In the genomic region with DNA sequence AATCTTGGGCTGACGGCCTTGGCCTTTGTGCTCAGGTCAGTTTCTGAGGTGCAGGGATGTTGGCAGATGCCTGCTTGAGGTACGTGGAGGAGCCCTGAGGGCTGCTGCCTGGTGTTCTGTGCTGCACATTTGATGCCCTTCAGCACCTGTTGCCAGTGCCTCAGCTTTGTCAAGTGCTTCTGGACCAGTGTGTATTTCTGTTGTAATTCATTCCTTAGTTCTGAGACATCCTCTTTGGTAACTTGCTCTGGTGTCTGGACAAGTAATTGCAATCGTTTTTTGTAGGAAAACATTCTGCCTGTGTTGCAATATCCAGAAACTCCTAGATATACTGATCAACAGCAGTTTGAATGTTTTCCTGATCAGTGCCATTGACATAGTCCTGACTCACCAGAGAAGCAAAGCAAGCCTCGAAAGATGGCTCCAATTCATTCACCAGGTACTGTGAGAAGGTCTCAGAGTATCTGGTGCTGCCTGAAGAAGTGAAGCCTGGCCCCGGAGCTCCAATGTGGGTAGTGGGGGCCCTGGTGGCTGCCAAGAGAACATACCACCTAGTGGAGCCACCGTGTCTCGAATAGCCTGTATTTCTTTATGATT, we compare ENCODE assay signal across 12 cellular contexts. TPM values are rescaled to one million over a fixed set of nuclear protein-coding genes. Genes with fewer than 3 reads are reported as not detected.
DNase-seq lines count a peak whose midpoint lies in the region; ATAC-seq and TF ChIP-seq lines count a peak whose summit lies in the region.
"Had no signal": no experiment of that assay in that cellular context is flagged by ENCODE, and none has a peak within 500 bp of the region (broad histone marks: within the 10 kb centered on the region; RNA-seq: fewer than 3 reads in every experiment).

No MANE protein-coding gene starts in this region.

- POLR2A ChIA-PET in activated CD4-positive, alpha-beta memory T cell treated with anti-CD3 and anti-CD28 coated beads for 36 hours (lab: Charles Lee) = no interaction called here

- intact Hi-C loops in activated CD4-positive, alpha-beta memory T cell treated with anti-CD3 and anti-CD28 coated beads for 36 hours (cut with micrococcal nuclease) = no loop called here

- no peak overlapping the region for H3K27ac ChIP-seq in cardiac muscle cell
- no peak overlapping the region for H3K27ac ChIP-seq in right atrium auricular region
- no peak overlapping the region for H3K27ac ChIP-seq in WERI-Rb-1
- H3K27ac ChIP-seq: C4-2B had no signal

- no peaks in the 10 kb centered on the region for H3K4me1 Mint-ChIP-seq in activated CD4-positive, alpha-beta memory T cell treated with anti-CD3 and anti-CD28 coated beads for 36 hours (ENCODE audit: low read depth)
- H3K4me1 Mint-ChIP-seq: activated naive CD8-positive, alpha-beta T cell treated with anti-CD3 and anti-CD28 coated beads, Interleukin-2, amount 10 ng/mL, durations not matched to agents 7 days and 5 days had no signal

- H3K9me3 Mint-ChIP-seq in activated CD4-positive, alpha-beta memory T cell treated with anti-CD3 and anti-CD28 coated beads for 36 hours = no peaks in the 10 kb centered on the region

- TF ChIP-seq CTCF in cardiac muscle cell (IDR thresholded peaks at IDR 0.05; ENCODE audit: low read depth, low read length) (no peak), right atrium auricular region (IDR thresholded peaks at IDR 0.05) (no peak), WERI-Rb-1 (IDR thresholded peaks at IDR 0.05; ENCODE audit: low read depth, low read length) (0 out of 2 replicates have a peak, but pooled peaks have one; percentile 14)

- peaks cover 22% of the 10 kb centered on the region for H3K36me3 Mint-ChIP-seq in activated CD4-positive, alpha-beta memory T cell treated with anti-CD3 and anti-CD28 coated beads for 36 hours

- H3K36me3 ChIP-seq in cardiac muscle cell (peaks cover 15% of the 10 kb centered on the region), right atrium auricular region (peaks cover 20% of the 10 kb centered on the region), WERI-Rb-1 (peaks cover 20% of the 10 kb centered on the region)

- H3K27ac Mint-ChIP-seq in activated CD4-positive, alpha-beta memory T cell treated with anti-CD3 and anti-CD28 coated beads for 36 hours = no peak overlapping the region
- H3K27ac Mint-ChIP-seq: activated naive CD8-positive, alpha-beta T cell treated with anti-CD3 and anti-CD28 coated beads, Interleukin-2, amount 10 ng/mL, durations not matched to agents 7 days and 5 days had no signal

- no peak overlapping the region for H3K4me3 ChIP-seq in cardiac muscle cell
- no peak overlapping the region for H3K4me3 ChIP-seq in right atrium auricular region
- no peak overlapping the region for H3K4me3 ChIP-seq in WERI-Rb-1 (ENCODE audit: low read depth, low read length)

- peak; percentile 11 to 66 for DNase-seq in cardiac muscle cell (ENCODE audit: low read depth in 1 of 2, low spot score in 1 of 2)
- DNase-seq in right atrium auricular region (ENCODE audit: low spot score) = no peak
- peak; percentile 14 for DNase-seq in WERI-Rb-1
- peak; percentile 21 for DNase-seq in hepatic stellate cell (ENCODE audit: low spot score)
- DNase-seq in activated CD4-positive, alpha-beta memory T cell treated with anti-CD3 and anti-CD28 coated beads for 36 hours = no peak
- no peak for DNase-seq in kidney glomerular epithelial cell (lab: John Stamatoyannopoulos, UW)
- DNase-seq: activated CD4-positive, CD25-positive, alpha-beta regulatory T cell treated with anti-CD3 and anti-CD28 coated beads, Interleukin-2, amount 50 U/mL, for 72 hours; activated naive CD8-positive, alpha-beta T cell treated with anti-CD3 and anti-CD28 coated beads, Interleukin-2, amount 10 ng/mL, durations not matched to agents 7 days and 5 days; foreskin melanocyte had no signal

- no peaks in the 10 kb centered on the region for H3K27me3 ChIP-seq in cardiac muscle cell
- H3K27me3 ChIP-seq in right atrium auricular region = no peaks in the 10 kb centered on the region
- no peaks in the 10 kb centered on the region for H3K27me3 ChIP-seq in WERI-Rb-1 (ENCODE audit: insufficient read depth, low read depth, severe bottlenecking)

- no peak overlapping the region for H3K4me3 Mint-ChIP-seq in activated CD4-positive, alpha-beta memory T cell treated with anti-CD3 and anti-CD28 coated beads for 36 hours
- H3K4me3 Mint-ChIP-seq: activated naive CD8-positive, alpha-beta T cell treated with anti-CD3 and anti-CD28 coated beads, Interleukin-2, amount 10 ng/mL, durations not matched to agents 7 days and 5 days had no signal

- no peaks in the 10 kb centered on the region for H3K27me3 Mint-ChIP-seq in activated CD4-positive, alpha-beta memory T cell treated with anti-CD3 and anti-CD28 coated beads for 36 hours
- H3K27me3 Mint-ChIP-seq: activated naive CD8-positive, alpha-beta T cell treated with anti-CD3 and anti-CD28 coated beads, Interleukin-2, amount 10 ng/mL, durations not matched to agents 7 days and 5 days had no signal

- H3K4me1 ChIP-seq in cardiac muscle cell (ENCODE audit: low read depth) (no peaks in the 10 kb centered on the region), right atrium auricular region (no peaks in the 10 kb centered on the region)

- no peak for ATAC-seq in GM19351 (IDR thresholded peaks at IDR 0.05; ENCODE audit: unreplicated experiment)
- ATAC-seq in GM21737 (IDR thresholded peaks at IDR 0.05; ENCODE audit: unreplicated experiment) = no peak

- CTCF ChIA-PET in activated CD4-positive, alpha-beta memory T cell treated with anti-CD3 and anti-CD28 coated beads for 36 hours (lab: Charles Lee) = no interaction called here

- H3K9me3 ChIP-seq in cardiac muscle cell (ENCODE audit: low read depth) (no peaks in the 10 kb centered on the region), right atrium auricular region (no peaks in the 10 kb centered on the region), WERI-Rb-1 (ENCODE audit: severe bottlenecking) (no peaks in the 10 kb centered on the region)

RNA-seq across cellular contexts. Expression of a gene that starts 26.7 kb away (rescaled TPM):
- 13.2 and 23.1 TPM in 2 replicates for total RNA-seq in cardiac muscle cell
- 5.6 and 7.5 TPM in 2 replicates for polyA plus RNA-seq in cardiac muscle cell
- 1 to 10 TPM; 6.2 to 9.1 TPM for total RNA-seq in right atrium auricular region
- 10 to 100 TPM; 12.1 to 12.5 TPM for total RNA-seq in activated CD4-positive, alpha-beta memory T cell treated with anti-CD3 and anti-CD28 coated beads for 36 hours

RNA-seq across cellular contexts. Expression of a gene that starts 46.1 kb away (rescaled TPM):
- 3.1 and 3.7 TPM in 2 replicates for total RNA-seq in cardiac muscle cell
- polyA plus RNA-seq in cardiac muscle cell = 5.7 and 6.6 TPM in 2 replicates
- 1 to 10 TPM; 4.1 to 5.1 TPM for total RNA-seq in right atrium auricular region
- total RNA-seq in activated CD4-positive, alpha-beta memory T cell treated with anti-CD3 and anti-CD28 coated beads for 36 hours = 1 to 10 TPM; 6.5 to 7.3 TPM

Comparison
In these comparisons a context has a peak if more than half of its experiments do, and no peak if none do; other contexts are left out.
1. DNase-seq: peak in cardiac muscle cell (2 of 2), WERI-Rb-1 (single experiment) and hepatic stellate cell (single experiment); none in right atrium auricular region (single experiment), activated CD4-positive, alpha-beta memory T cell treated with anti-CD3 and anti-CD28 coated beads for 36 hours (single experiment) and kidney glomerular epithelial cell (single experiment).